Comparison of ENCODE assay signal across 44 cellular contexts in the genomic region with DNA sequence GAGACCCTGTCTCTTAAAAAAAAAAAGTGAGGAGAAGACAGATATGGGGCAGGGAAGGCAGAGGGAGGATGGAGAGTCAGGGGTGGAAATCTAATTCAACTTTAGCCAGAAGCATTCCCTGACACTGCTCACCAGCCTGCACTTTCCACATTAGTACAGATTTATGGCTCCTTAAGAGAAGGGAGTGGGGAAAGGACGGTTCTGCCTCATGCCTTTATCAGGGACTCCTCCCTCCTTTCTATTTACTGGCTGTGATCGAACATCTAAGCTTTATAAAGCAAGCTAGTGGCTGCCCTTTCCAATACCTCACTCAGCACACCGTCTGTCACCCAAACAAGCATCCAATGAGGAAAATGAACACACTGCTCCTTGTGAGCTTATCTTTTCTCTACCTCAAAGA. TPM values are rescaled to one million over a fixed set of nuclear protein-coding genes. Genes with fewer than 3 reads are reported as not detected.
"Had no signal": no experiment of that assay in that cellular context is flagged by ENCODE, and none has a peak within 500 bp of the region (broad histone marks: within the 10 kb centered on the region; RNA-seq: fewer than 3 reads in every experiment).

TSS of gene PATE4 (plus strand) at position 301 of the 400 bp plus-strand sequence. CDS start at position 345, 44 bp downstream.

- H3K4me1 ChIP-seq: adrenal gland, ascending aorta, body of pancreas, breast epithelium had no signal

- H3K4me3 Mint-ChIP-seq: activated naive CD4-positive, alpha-beta T cell treated with anti-CD3 and anti-CD28 coated beads for 36 hours; activated naive CD4-positive, alpha-beta T cell treated with anti-CD3 and anti-CD28 coated beads, Interleukin-2, amount 10 ng/mL, durations not matched to agents 7 days and 5 days; activated naive CD4-positive, alpha-beta T cell treated with anti-CD3 and anti-CD28 coated beads, Interleukin-2, amount 50 U/mL, for 24 hours; activated naive CD8-positive, alpha-beta T cell; activated naive CD8-positive, alpha-beta T cell treated with anti-CD3 and anti-CD28 coated beads for 36 hours; activated naive CD8-positive, alpha-beta T cell treated with anti-CD3 and anti-CD28 coated beads, Interleukin-2, amount 10 ng/mL, durations not matched to agents 7 days and 5 days; activated naive CD8-positive, alpha-beta T cell treated with anti-CD3 and anti-CD28 coated beads, Interleukin-2, amount 50 U/mL, for 24 hours; activated T-cell treated with anti-CD3 and anti-CD28 coated beads, Interleukin-2, amount 50 U/mL, for 24 hours; activated T-cell treated with anti-CD3 and anti-CD28 coated beads, Interleukin-2, amount 50 U/mL, for 4 hours; activated T-cell treated with anti-CD3 and anti-CD28 coated beads, Interleukin-2, amount 50 U/mL, for 72 hours; activated T-helper 1 cell treated with anti-CD3 and anti-CD28 coated beads, Interleukin-12 subunit alpha, Interleukin-12 subunit beta, Interleukin-2, Interleukin-4 antibody, amounts not matched to agents 30 ng/mL and 10 ng/mL and 1 ng/mL, durations not matched to agents 14 hours and 24 hours and 36 hours; activated T-helper 17 cell treated with anti-CD3 and anti-CD28 coated beads, Interleukin-2, amount 50 U/mL, for 72 hours; brain; central memory CD8-positive, alpha-beta T cell had no signal

- H3K27ac ChIP-seq: adrenal gland, ascending aorta, body of pancreas, brain microvascular endothelial cell, breast epithelium, cardiac muscle cell had no signal

- DNase-seq: activated effector memory CD4-positive, alpha-beta T cell treated with anti-CD3 and anti-CD28 coated beads, Interleukin-2, amount 50 U/mL, for 16 hours; activated effector memory CD4-positive, alpha-beta T cell treated with Interleukin-2 at 50 U/mL for 16 hours; activated gamma-delta T cell; activated gamma-delta T cell treated with Interleukin-2 at 50 U/mL for 16 hours; activated naive CD4-positive, alpha-beta T cell; activated naive CD4-positive, alpha-beta T cell treated with anti-CD3 and anti-CD28 coated beads for 36 hours; activated naive CD4-positive, alpha-beta T cell treated with anti-CD3 and anti-CD28 coated beads, Interleukin-2, amount 10 ng/mL, durations not matched to agents 7 days and 5 days; activated naive CD4-positive, alpha-beta T cell treated with anti-CD3 and anti-CD28 coated beads, Interleukin-2, amount 50 U/mL, for 16 hours; activated naive CD4-positive, alpha-beta T cell treated with Interleukin-2 at 50 U/mL for 16 hours; activated naive CD8-positive, alpha-beta T cell treated with anti-CD3 and anti-CD28 coated beads for 36 hours; activated naive CD8-positive, alpha-beta T cell treated with anti-CD3 and anti-CD28 coated beads, Interleukin-2, amount 10 ng/mL, durations not matched to agents 7 days and 5 days; activated naive CD8-positive, alpha-beta T cell treated with anti-CD3 and anti-CD28 coated beads, Interleukin-2, amount 50 U/mL, for 24 hours; activated T-cell treated with anti-CD3 and anti-CD28 coated beads, Interleukin-2, amount 50 U/mL, for 1 hour; activated T-cell treated with anti-CD3 and anti-CD28 coated beads, Interleukin-2, amount 50 U/mL, for 24 hours; activated T-cell treated with anti-CD3 and anti-CD28 coated beads, Interleukin-2, amount 50 U/mL, for 4 hours; activated T-cell treated with anti-CD3 and anti-CD28 coated beads, Interleukin-2, amount 50 U/mL, for 48 hours; activated T-cell treated with anti-CD3 and anti-CD28 coated beads, Interleukin-2, amount 50 U/mL, for 72 hours; adrenal gland; amniotic stem cell; amygdala; anterior cingulate cortex; aorta; body of pancreas; brain microvascular endothelial cell; caudate nucleus; central memory CD4-positive, alpha-beta T cell; cerebellar nuclear complex had no signal

- H3K9me3 ChIP-seq: adrenal gland, body of pancreas had no signal

- H3K4me3 ChIP-seq: adrenal gland, ascending aorta, body of pancreas, breast epithelium, cardiac muscle cell had no signal

- H3K27me3 ChIP-seq: adrenal gland, ascending aorta, body of pancreas, brain microvascular endothelial cell, breast epithelium, cardiac muscle cell had no signal

- ATAC-seq: activated naive CD4-positive, alpha-beta T cell treated with anti-CD3 and anti-CD28 coated beads, Interleukin-2, amount 50 U/mL, for 72 hours; activated naive CD8-positive, alpha-beta T cell treated with anti-CD3 and anti-CD28 coated beads, Interleukin-2, amount 50 U/mL, for 24 hours; activated T-cell treated with anti-CD3 and anti-CD28 coated beads, Interleukin-2, amount 50 U/mL, for 4 hours; activated T-cell treated with anti-CD3 and anti-CD28 coated beads, Interleukin-2, amount 50 U/mL, for 72 hours; activated T-helper 17 cell treated with anti-CD3 and anti-CD28 coated beads, Interleukin-2, amount 50 U/mL, for 72 hours; body of pancreas had no signal

- H3K36me3 Mint-ChIP-seq: activated naive CD4-positive, alpha-beta T cell treated with anti-CD3 and anti-CD28 coated beads, Interleukin-2, amount 10 ng/mL, durations not matched to agents 7 days and 5 days; activated naive CD4-positive, alpha-beta T cell treated with anti-CD3 and anti-CD28 coated beads, Interleukin-2, amount 50 U/mL, for 24 hours; activated naive CD8-positive, alpha-beta T cell; activated naive CD8-positive, alpha-beta T cell treated with anti-CD3 and anti-CD28 coated beads for 36 hours; activated naive CD8-positive, alpha-beta T cell treated with anti-CD3 and anti-CD28 coated beads, Interleukin-2, amount 10 ng/mL, durations not matched to agents 7 days and 5 days; brain had no signal

- H3K36me3 ChIP-seq: adrenal gland, ascending aorta, brain microvascular endothelial cell, breast epithelium, cardiac muscle cell had no signal

- H3K27ac Mint-ChIP-seq: activated naive CD4-positive, alpha-beta T cell treated with anti-CD3 and anti-CD28 coated beads for 36 hours; activated naive CD4-positive, alpha-beta T cell treated with anti-CD3 and anti-CD28 coated beads, Interleukin-2, amount 10 ng/mL, durations not matched to agents 7 days and 5 days; activated naive CD4-positive, alpha-beta T cell treated with anti-CD3 and anti-CD28 coated beads, Interleukin-2, amount 50 U/mL, for 24 hours; activated naive CD4-positive, alpha-beta T cell treated with anti-CD3 and anti-CD28 coated beads, Interleukin-2, amount 50 U/mL, for 72 hours; activated naive CD8-positive, alpha-beta T cell; activated naive CD8-positive, alpha-beta T cell treated with anti-CD3 and anti-CD28 coated beads for 36 hours; activated naive CD8-positive, alpha-beta T cell treated with anti-CD3 and anti-CD28 coated beads, Interleukin-2, amount 10 ng/mL, durations not matched to agents 7 days and 5 days; activated naive CD8-positive, alpha-beta T cell treated with anti-CD3 and anti-CD28 coated beads, Interleukin-2, amount 50 U/mL, for 24 hours; activated T-cell treated with anti-CD3 and anti-CD28 coated beads, Interleukin-2, amount 50 U/mL, for 24 hours; activated T-cell treated with anti-CD3 and anti-CD28 coated beads, Interleukin-2, amount 50 U/mL, for 72 hours; activated T-helper 1 cell treated with anti-CD3 and anti-CD28 coated beads, Interleukin-12 subunit alpha, Interleukin-12 subunit beta, Interleukin-2, Interleukin-4 antibody, amounts not matched to agents 30 ng/mL and 10 ng/mL and 1 ng/mL, durations not matched to agents 14 hours and 24 hours and 36 hours; activated T-helper 17 cell treated with anti-CD3 and anti-CD28 coated beads, Interleukin-2, amount 50 U/mL, for 72 hours; activated T-helper 2 cell treated with anti-CD3 and anti-CD28 coated beads, Interferon-gamma antibody, Interleukin-2, Interleukin-4, amounts not matched to agents 10 μg/mL and 5 μg/mL and 100 μg/mL, durations not matched to agents 14 hours and 24 hours and 36 hours; brain had no signal

- H3K4me1 Mint-ChIP-seq: activated naive CD4-positive, alpha-beta T cell treated with anti-CD3 and anti-CD28 coated beads, Interleukin-2, amount 10 ng/mL, durations not matched to agents 7 days and 5 days; activated naive CD4-positive, alpha-beta T cell treated with anti-CD3 and anti-CD28 coated beads, Interleukin-2, amount 50 U/mL, for 24 hours; activated naive CD8-positive, alpha-beta T cell treated with anti-CD3 and anti-CD28 coated beads for 36 hours; activated naive CD8-positive, alpha-beta T cell treated with anti-CD3 and anti-CD28 coated beads, Interleukin-2, amount 10 ng/mL, durations not matched to agents 7 days and 5 days; activated naive CD8-positive, alpha-beta T cell treated with anti-CD3 and anti-CD28 coated beads, Interleukin-2, amount 50 U/mL, for 24 hours; activated T-helper 17 cell treated with anti-CD3 and anti-CD28 coated beads, Interleukin-2, amount 50 U/mL, for 72 hours; brain; central memory CD8-positive, alpha-beta T cell had no signal

- H3K9me3 Mint-ChIP-seq: activated naive CD4-positive, alpha-beta T cell treated with anti-CD3 and anti-CD28 coated beads, Interleukin-2, amount 50 U/mL, for 24 hours; activated naive CD8-positive, alpha-beta T cell treated with anti-CD3 and anti-CD28 coated beads, Interleukin-2, amount 10 ng/mL, durations not matched to agents 7 days and 5 days; activated T-helper 1 cell treated with anti-CD3 and anti-CD28 coated beads, Interleukin-12 subunit alpha, Interleukin-12 subunit beta, Interleukin-2, Interleukin-4 antibody, amounts not matched to agents 30 ng/mL and 10 ng/mL and 1 ng/mL, durations not matched to agents 14 hours and 24 hours and 36 hours; activated T-helper 17 cell treated with anti-CD3 and anti-CD28 coated beads, Interleukin-2, amount 50 U/mL, for 72 hours; activated T-helper 2 cell treated with anti-CD3 and anti-CD28 coated beads, Interferon-gamma antibody, Interleukin-2, Interleukin-4, amounts not matched to agents 10 μg/mL and 5 μg/mL and 100 μg/mL, durations not matched to agents 14 hours and 24 hours and 36 hours; central memory CD8-positive, alpha-beta T cell had no signal

RNA-seq across cellular contexts. Expression of gene PATE4, which starts in this region (rescaled TPM):
- total RNA-seq: activated naive CD4-positive, alpha-beta T cell treated with anti-CD3 and anti-CD28 coated beads for 36 hours; activated naive CD4-positive, alpha-beta T cell treated with anti-CD3 and anti-CD28 coated beads, Interleukin-2, amount 50 U/mL, for 72 hours; activated naive CD8-positive, alpha-beta T cell treated with anti-CD3 and anti-CD28 coated beads for 36 hours; activated naive CD8-positive, alpha-beta T cell treated with anti-CD3 and anti-CD28 coated beads, Interleukin-2, amount 10 ng/mL, durations not matched to agents 7 days and 5 days; activated T-cell treated with anti-CD3 and anti-CD28 coated beads, Interleukin-2, amount 50 U/mL, for 4 hours; activated T-cell treated with anti-CD3 and anti-CD28 coated beads, Interleukin-2, amount 50 U/mL, for 72 hours; activated T-helper 1 cell treated with anti-CD3 and anti-CD28 coated beads, Interleukin-12 subunit alpha, Interleukin-12 subunit beta, Interleukin-2, Interleukin-4 antibody, amounts not matched to agents 30 ng/mL and 10 ng/mL and 1 ng/mL, durations not matched to agents 14 hours and 24 hours and 36 hours; activated T-helper 17 cell treated with anti-CD3 and anti-CD28 coated beads, Interleukin-2, amount 50 U/mL, for 72 hours; activated T-helper 2 cell treated with anti-CD3 and anti-CD28 coated beads, Interferon-gamma antibody, Interleukin-2, Interleukin-4, amounts not matched to agents 10 μg/mL and 5 μg/mL and 100 μg/mL, durations not matched to agents 14 hours and 24 hours and 36 hours; adrenal gland; aorta; ascending aorta; astrocyte; body of pancreas; breast epithelium; bronchial epithelial cell; cardiac muscle cell; cardiac septum; cerebellum; chondrocyte had no signal
- polyA plus RNA-seq: adipose tissue, adrenal gland, cardiac muscle cell had no signal
